18 cellular contexts compared by ENCODE assay signal in the genomic region with DNA sequence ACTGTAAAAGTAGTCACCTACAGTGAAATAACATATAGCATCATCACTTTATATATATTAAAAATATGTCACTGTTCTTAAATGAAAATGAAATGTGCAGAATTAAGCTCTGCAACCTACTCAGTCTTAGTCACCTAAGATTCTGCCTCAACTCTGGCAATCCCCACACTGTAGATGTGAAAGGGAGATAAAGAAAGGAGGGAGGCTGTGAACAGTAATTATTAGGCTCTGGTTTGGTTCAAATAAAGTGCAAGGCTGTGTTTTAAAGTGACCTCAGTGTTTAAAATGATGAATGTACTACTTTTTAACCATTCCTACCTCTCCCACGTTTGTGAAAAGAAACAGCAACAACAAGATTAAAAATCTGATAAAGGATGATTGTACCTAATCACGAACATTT.
DNase-seq lines count a peak whose midpoint lies in the region; ATAC-seq and TF ChIP-seq lines count a peak whose summit lies in the region.
"Had no signal": no experiment of that assay in that cellular context is flagged by ENCODE, and none has a peak within 500 bp of the region (broad histone marks: within the 10 kb centered on the region; RNA-seq: fewer than 3 reads in every experiment).

No MANE protein-coding gene starts in this region.

- CTCF ChIA-PET in CD4-positive, alpha-beta T cell (lab: Charles Lee) = no interaction called here

- H3K27me3 ChIP-seq in adipocyte (replicated peaks; ENCODE audit: control insufficient read depth, insufficient read depth, low read length) = no peaks in the 10 kb centered on the region
- no peaks in the 10 kb centered on the region for H3K27me3 ChIP-seq in CD4-positive, alpha-beta T cell (ENCODE audit: control insufficient read depth, insufficient read depth, low read length)
- H3K27me3 ChIP-seq in gastrocnemius medialis = no peaks in the 10 kb centered on the region
- no peaks in the 10 kb centered on the region for H3K27me3 ChIP-seq in testis
- H3K27me3 ChIP-seq: BLaER1 treated with 17β-estradiol and CSF1 and Interleukin-3, amounts not matched to agents 10 nM and 100 nM; Peyer's patch; transverse colon had no signal

- H3K36me3 ChIP-seq in adipocyte (ENCODE audit: control insufficient read depth, insufficient read depth, low read length, severe bottlenecking) (peaks cover 6% of the 10 kb centered on the region), gastrocnemius medialis (no peaks in the 10 kb centered on the region), testis (ENCODE audit: low read depth, missing control alignments) (no peaks in the 10 kb centered on the region)
- H3K36me3 ChIP-seq: Peyer's patch, transverse colon had no signal

- DNase-seq in GM13977 (ENCODE audit: low spot score) = peak; percentile 13
- peak; percentile 14 for DNase-seq in adipocyte (ENCODE audit: low read depth)
- no peak for DNase-seq in natural killer cell
- DNase-seq in CD4-positive, alpha-beta T cell = no peak
- no peak for DNase-seq in medulla oblongata (ENCODE audit: extremely low spot score)
- no peak for DNase-seq in gastrocnemius medialis
- no peak for DNase-seq in testis
- DNase-seq: effector memory CD4-positive, alpha-beta T cell; KBM-7; NCI-H1048; NCI-H69; Peyer's patch; SW 1271; transverse colon had no signal

- no peak overlapping the region for H3K9ac ChIP-seq in adipocyte (ENCODE audit: low read length)
- H3K9ac ChIP-seq: BLaER1 treated with 17β-estradiol and CSF1 and Interleukin-3, amounts not matched to agents 10 nM and 100 nM had no signal

- peaks cover 7 to 8% of the 10 kb centered on the region in 2 donors for H3K9me3 Mint-ChIP-seq in natural killer cell
- H3K9me3 Mint-ChIP-seq in CD4-positive, alpha-beta T cell = peaks cover 9% of the 10 kb centered on the region

- peak; percentile 69 for ATAC-seq in HG02884 (IDR thresholded peaks at IDR 0.05; ENCODE audit: unreplicated experiment)
- ATAC-seq in natural killer cell = peak; percentile 76 to 82 (median 80)
- no peak for ATAC-seq in CD4-positive, alpha-beta T cell (ENCODE audit: poor library complexity)
- no peak for ATAC-seq in gastrocnemius medialis
- ATAC-seq: left lobe of liver had no signal

- no peaks in the 10 kb centered on the region for H3K27me3 Mint-ChIP-seq in natural killer cell (ENCODE audit: low read depth in 2 of 2)
- H3K27me3 Mint-ChIP-seq in CD4-positive, alpha-beta T cell = peaks cover 2% of the 10 kb centered on the region

- H3K4me1 ChIP-seq in adipocyte (ENCODE audit: control insufficient read depth, insufficient read depth, low read length) (peaks cover 7% of the 10 kb centered on the region), gastrocnemius medialis (no peaks in the 10 kb centered on the region), testis (no peaks in the 10 kb centered on the region)
- H3K4me1 ChIP-seq: Peyer's patch had no signal

- H3K27ac Mint-ChIP-seq in natural killer cell = peak overlapping the region; percentile 89 to 95
- H3K27ac Mint-ChIP-seq in CD4-positive, alpha-beta T cell = no peak overlapping the region
- H3K27ac Mint-ChIP-seq: activated naive CD4-positive, alpha-beta T cell treated with anti-CD3 and anti-CD28 coated beads, Interleukin-2, amount 50 U/mL, for 24 hours had no signal

- POLR2A ChIA-PET in CD4-positive, alpha-beta T cell (lab: Charles Lee) = no interaction called here

- H3K4me3 ChIP-seq in adipocyte (ENCODE audit: low read length) (no peak overlapping the region), gastrocnemius medialis (no peak overlapping the region), testis (no peak overlapping the region)
- H3K4me3 ChIP-seq: BLaER1 treated with 17β-estradiol and CSF1 and Interleukin-3, amounts not matched to agents 10 nM and 100 nM; Peyer's patch; transverse colon had no signal

- peaks cover 41 to 53% of the 10 kb centered on the region in 2 donors for H3K4me1 Mint-ChIP-seq in natural killer cell
- no peaks in the 10 kb centered on the region for H3K4me1 Mint-ChIP-seq in CD4-positive, alpha-beta T cell (ENCODE audit: low read depth)
- H3K4me1 Mint-ChIP-seq: activated naive CD4-positive, alpha-beta T cell treated with anti-CD3 and anti-CD28 coated beads, Interleukin-2, amount 50 U/mL, for 24 hours had no signal

- WGBS in testis, 2 donors = 51 to 61% methylated on average over 2 of the region's 2 CpGs

- H3K4me3 Mint-ChIP-seq in natural killer cell = no peak overlapping the region
- H3K4me3 Mint-ChIP-seq in CD4-positive, alpha-beta T cell = no peak overlapping the region
- H3K4me3 Mint-ChIP-seq: activated naive CD4-positive, alpha-beta T cell treated with anti-CD3 and anti-CD28 coated beads, Interleukin-2, amount 50 U/mL, for 24 hours had no signal

- TF ChIP-seq POLR2A in gastrocnemius medialis (IDR thresholded peaks at IDR 0.05) = no peak
- no peak for TF ChIP-seq POLR2A in testis (IDR thresholded peaks at IDR 0.05)

- intact Hi-C loops in natural killer cell (cut with micrococcal nuclease) (loop anchor here (5.0 kb wide), 1 partner anchor 60 kb away; no protein-coding TSS in a partner anchor), gastrocnemius medialis (cut with DNase I; ENCODE audit: low total_unique reads) (no loop called here), testis (cut with DNase I; ENCODE audit: low total_unique reads) (no loop called here)
- intact Hi-C loops in CD4-positive, alpha-beta T cell (cut with DNase I, micrococcal nuclease) = no loop called here

- peaks cover 16% of the 10 kb centered on the region for H3K36me3 Mint-ChIP-seq in natural killer cell
- H3K36me3 Mint-ChIP-seq in CD4-positive, alpha-beta T cell (ENCODE audit: low read depth) = no peaks in the 10 kb centered on the region
- H3K36me3 Mint-ChIP-seq: activated naive CD4-positive, alpha-beta T cell treated with anti-CD3 and anti-CD28 coated beads, Interleukin-2, amount 50 U/mL, for 24 hours had no signal

- no peak overlapping the region for H3K27ac ChIP-seq in CD4-positive, alpha-beta T cell (ENCODE audit: low read depth, low read length)
- H3K27ac ChIP-seq in gastrocnemius medialis (no peak overlapping the region), testis (no peak overlapping the region)
- H3K27ac ChIP-seq: BLaER1 treated with 17β-estradiol and CSF1 and Interleukin-3, amounts not matched to agents 10 nM and 100 nM; Peyer's patch; transverse colon had no signal

- peaks cover 12% of the 10 kb centered on the region for H3K9me3 ChIP-seq in adipocyte (ENCODE audit: control insufficient read depth, low read length)
- H3K9me3 ChIP-seq in CD4-positive, alpha-beta T cell (ENCODE audit: control insufficient read depth, low read length) = peaks cover 4% of the 10 kb centered on the region
- no peaks in the 10 kb centered on the region for H3K9me3 ChIP-seq in gastrocnemius medialis
- no peaks in the 10 kb centered on the region for H3K9me3 ChIP-seq in testis
- H3K9me3 ChIP-seq: Peyer's patch had no signal

- TF ChIP-seq CTCF in GM13977 (IDR thresholded peaks at IDR 0.05; ENCODE audit: extremely low read depth, insufficient read depth, missing control alignments) = no peak
- no peak for TF ChIP-seq CTCF in natural killer cell (IDR thresholded peaks at IDR 0.05)
- no peak for TF ChIP-seq CTCF in CD4-positive, alpha-beta T cell (IDR thresholded peaks at IDR 0.05)
- no peak for TF ChIP-seq CTCF in gastrocnemius medialis (IDR thresholded peaks at IDR 0.05 in 4 of 5, conservative IDR thresholded peaks at IDR 0.05 in 1 of 5)
- no peak for TF ChIP-seq CTCF in testis (IDR thresholded peaks at IDR 0.05)

- in situ Hi-C loops in GM13977 (cut with MboI; ENCODE audit: low pct_unique_long_range_greater_than_20kb, low sequenced_read_pairs, unreplicated experiment) (no loop called here), gastrocnemius medialis (cut with MboI; ENCODE audit: low sequenced_read_pairs in 4 of 4) (no loop called here)

Comparison
In these comparisons a context has a peak if more than half of its experiments do, and no peak if none do; other contexts are left out.
1. DNase-seq: peak in GM13977 (single experiment) and adipocyte (single experiment); none in natural killer cell (single experiment), CD4-positive, alpha-beta T cell (0 of 10), medulla oblongata (single experiment), gastrocnemius medialis (0 of 2) and testis (single experiment).
2. ATAC-seq: peak in HG02884 (single experiment) and natural killer cell (3 of 3); none in CD4-positive, alpha-beta T cell (single experiment) and gastrocnemius medialis (0 of 2).